In the genomic region with DNA sequence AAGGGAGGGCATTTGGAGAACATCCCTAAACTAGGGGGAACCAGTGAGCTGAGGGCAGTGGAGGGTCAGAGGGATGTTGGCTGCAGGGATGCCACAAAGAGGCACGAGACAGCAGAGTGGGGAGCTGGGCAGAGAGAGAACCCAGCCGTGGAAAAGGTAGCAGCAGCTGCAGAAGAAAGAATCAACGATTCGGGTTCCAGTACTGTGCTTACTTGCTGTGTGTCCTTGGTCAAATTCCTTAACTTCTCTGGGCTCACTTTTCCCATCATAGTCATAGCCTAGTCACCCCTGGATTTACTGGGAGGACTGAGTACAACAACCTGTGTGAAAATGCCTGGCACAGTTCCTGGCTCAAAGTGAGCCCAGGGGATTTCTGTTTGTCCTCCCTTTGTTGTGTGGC, we compare ENCODE assay signal across 15 cellular contexts. TPM values are rescaled to one million over a fixed set of nuclear protein-coding genes. Genes with fewer than 3 reads are reported as not detected.
"Had no signal": no experiment of that assay in that cellular context is flagged by ENCODE, and none has a peak within 500 bp of the region (broad histone marks: within the 10 kb centered on the region; RNA-seq: fewer than 3 reads in every experiment).

No MANE protein-coding gene starts in this region.

- H3K36me3 ChIP-seq: esophagus squamous epithelium, sigmoid colon had no signal

- ATAC-seq: effector memory CD8-positive, alpha-beta T cell; left colon; naive thymus-derived CD4-positive, alpha-beta T cell had no signal

- DNase-seq: effector memory CD8-positive, alpha-beta T cell; esophagus squamous epithelium; foreskin melanocyte; head of caudate nucleus; hippocampal formation; left colon; left ventricle myocardium superior; mesenchymal stem cell; naive thymus-derived CD4-positive, alpha-beta T cell; posterior cingulate gyrus; sigmoid colon; stimulated activated CD4-positive, alpha-beta T cell treated with anti-CD3 and anti-CD28 coated beads, Interleukin-2, amount 100 ng/mL, for 24 hours; stimulated activated naive CD4-positive, alpha-beta T cell treated with Interleukin-2 at 50 U/mL for 16 hours had no signal

- H3K27ac ChIP-seq: esophagus squamous epithelium, sigmoid colon, skin epidermis had no signal

- H3K4me3 ChIP-seq: esophagus squamous epithelium, lung, sigmoid colon, skin epidermis had no signal

- H3K27me3 ChIP-seq: esophagus squamous epithelium had no signal

RNA-seq across cellular contexts. Expression of a gene that starts 12.8 kb away (rescaled TPM):
- polyA plus RNA-seq: naive thymus-derived CD4-positive, alpha-beta T cell had no signal
